8 cellular contexts compared by ENCODE assay signal in genomic region chr3:168094580-168094876, GRCh38. TPM values are rescaled to one million over a fixed set of nuclear protein-coding genes. Genes with fewer than 3 reads are reported as not detected.
DNase-seq lines count a peak whose midpoint lies in the region; ATAC-seq and TF ChIP-seq lines count a peak whose summit lies in the region.

No MANE protein-coding gene starts in this region.

- peaks cover 15 to 49% of the 10 kb centered on the region in 2 donors for H3K27me3 Mint-ChIP-seq in CD8-positive, alpha-beta memory T cell

- intact Hi-C loops in colonic mucosa (cut with DNase I) (no loop called here), mucosa of descending colon (cut with DNase I, micrococcal nuclease) (loop anchor here in 1 of 2 donors (5.0 kb wide), 1 partner anchor 47 kb away; no protein-coding TSS in a partner anchor)

- CTCF ChIA-PET in CD8-positive, alpha-beta memory T cell (lab: Charles Lee) = no interaction called here

- ATAC-seq in mucosa of descending colon = no peak
- ATAC-seq in HG03108 (IDR thresholded peaks at IDR 0.05; ENCODE audit: unreplicated experiment) = no peak
- ATAC-seq in HG03280 (IDR thresholded peaks at IDR 0.05; ENCODE audit: unreplicated experiment) = no peak

- peak overlapping the region; percentile 58 to 92 (median 69) for H3K4me3 Mint-ChIP-seq in CD8-positive, alpha-beta memory T cell

- TF ChIP-seq CTCF in LNCaP clone FGC (IDR thresholded peaks at IDR 0.05; ENCODE audit: control insufficient read depth, extremely low read depth, insufficient read depth) = no peak
- no peak for TF ChIP-seq CTCF in colonic mucosa (IDR thresholded peaks at IDR 0.05)
- TF ChIP-seq CTCF in mucosa of descending colon (IDR thresholded peaks at IDR 0.05) = no peak

- peak overlapping the region; percentile 82 to 94 for H3K9ac ChIP-seq in colonic mucosa (ENCODE audit: low read depth in 2 of 2, low read length in 2 of 2)

- no peaks in the 10 kb centered on the region for H3K36me3 ChIP-seq in CD8-positive, alpha-beta memory T cell (ENCODE audit: insufficient read depth, low read length)
- H3K36me3 ChIP-seq in colonic mucosa (no peaks in the 10 kb centered on the region), mucosa of descending colon (ENCODE audit: low read depth) (no peaks in the 10 kb centered on the region)

- H3K27ac ChIP-seq in CD8-positive, alpha-beta memory T cell (ENCODE audit: low read depth, low read length) = peak overlapping the region; percentile 56
- peak overlapping the region; percentile 91 for H3K27ac ChIP-seq in colonic mucosa

- peaks cover 4% of the 10 kb centered on the region for H3K4me1 ChIP-seq in CD8-positive, alpha-beta memory T cell (ENCODE audit: insufficient read depth, low read length)
- no peaks in the 10 kb centered on the region for H3K4me1 ChIP-seq in colonic mucosa
- H3K4me1 ChIP-seq in mucosa of descending colon (ENCODE audit: low read depth) = peaks cover 42% of the 10 kb centered on the region

- no peaks in the 10 kb centered on the region for H3K36me3 Mint-ChIP-seq in CD8-positive, alpha-beta memory T cell

- H3K4me1 Mint-ChIP-seq in CD8-positive, alpha-beta memory T cell = peaks cover 14 to 17% (median 15%) of the 10 kb centered on the region in 3 donors

- peaks cover 0 to 2% (median 0%) of the 10 kb centered on the region in 5 donors for H3K9me3 Mint-ChIP-seq in CD8-positive, alpha-beta memory T cell

- POLR2A ChIA-PET in CD8-positive, alpha-beta memory T cell (lab: Charles Lee) = no interaction called here

- peaks cover 5% of the 10 kb centered on the region for H3K27me3 ChIP-seq in CD8-positive, alpha-beta memory T cell (ENCODE audit: insufficient read depth, low read length, poor library complexity, severe bottlenecking)
- no peaks in the 10 kb centered on the region for H3K27me3 ChIP-seq in colonic mucosa

- H3K9me3 ChIP-seq in CD8-positive, alpha-beta memory T cell (ENCODE audit: low read length) = no peaks in the 10 kb centered on the region
- H3K9me3 ChIP-seq in colonic mucosa = no peaks in the 10 kb centered on the region
- no peaks in the 10 kb centered on the region for H3K9me3 ChIP-seq in mucosa of descending colon

- H3K4me3 ChIP-seq in CD8-positive, alpha-beta memory T cell (ENCODE audit: low read length) = peak overlapping the region; percentile 39
- H3K4me3 ChIP-seq in LNCaP clone FGC (ENCODE audit: low read depth, low read length) (peak overlapping the region; percentile 80), colonic mucosa (peak overlapping the region; percentile 69), mucosa of descending colon (peak overlapping the region; percentile 79)

- H3K27ac Mint-ChIP-seq in CD8-positive, alpha-beta memory T cell = peak overlapping the region in 4 of 8 donors; percentile 17 to 64 (median 41)

- DNase-seq in CD8-positive, alpha-beta memory T cell = peak in 1 of 5 donors; percentile 43
- DNase-seq in LNCaP clone FGC (ENCODE audit: low read depth) = no peak
- no peak for DNase-seq in colonic mucosa
- peak in 1 of 3 donors; percentile 52 for DNase-seq in mucosa of descending colon
- no peak for DNase-seq in NOMO-1 treated with DMSO at 0.1 percent for 48 hours (lab: John Stamatoyannopoulos, UW; ENCODE audit: unreplicated experiment)
- no peak for DNase-seq in NCI-H2171 treated with DMSO at 0.1 percent for 48 hours (lab: John Stamatoyannopoulos, UW)

RNA-seq across cellular contexts. Expression of gene GOLIM4, which starts 1.2 kb away (rescaled TPM):
- total RNA-seq in CD8-positive, alpha-beta memory T cell = 1 to 10 TPM; 7.2 to 7.3 TPM
- 1.3 TPM for polyA plus RNA-seq in CD8-positive, alpha-beta memory T cell
- total RNA-seq in colonic mucosa = 10 to 100 TPM; 73.8 to 79.4 TPM
- 100 to 1,000 TPM in 1 of 3 donors, 10 to 100 TPM in 2; 60.8 to 102 (median 80.4) TPM for total RNA-seq in mucosa of descending colon

Comparison
In these comparisons a context has a peak if more than half of its experiments do, and no peak if none do; other contexts are left out.
1. RNA of gene GOLIM4, which starts 1.2 kb away (total RNA-seq): 60.8 to 102 TPM in mucosa of descending colon and 73.8 to 79.4 TPM in colonic mucosa; 7.2 to 7.3 TPM in CD8-positive, alpha-beta memory T cell; every median in the first group is over 4 times any median in the second.
2. Peak in every context shown above with its lines, with median percentiles within 50 percentile points of each other: H3K4me3 ChIP-seq.